In genomic region chr14:23182372-23183014, GRCh38 we compare ENCODE assay signal across 9 cellular contexts. TPM values are rescaled to one million over a fixed set of nuclear protein-coding genes. Genes with fewer than 3 reads are reported as not detected.
A peak's percentile ranks its signal among the peaks of the same experiment; 100 is the strongest.
DNase-seq lines count a peak whose midpoint lies in the region; ATAC-seq, FAIRE-seq and TF ChIP-seq lines count a peak whose summit lies in the region.
"Had no signal": no experiment of that assay in that cellular context is flagged by ENCODE, and none has a peak within 500 bp of the region (broad histone marks: within the 10 kb centered on the region; RNA-seq: fewer than 3 reads in every experiment).

No MANE protein-coding gene starts in this region.

- FAIRE-seq in K562 (lab: Jason Lieb, UNC) (no peak), GM19239 (lab: Jason Lieb, UNC) (no peak)

- TF ChIP-seq EP300 in K562 (IDR thresholded peaks at IDR 0.05; ENCODE audit: low read length): no peak

- H3K36me3 ChIP-seq in OCI-LY7 (ENCODE audit: insufficient read depth, low read length): no peaks in the 10 kb centered on the region
- H3K36me3 ChIP-seq in K562 (ENCODE audit: control insufficient read depth, insufficient read depth, low read length): no peaks in the 10 kb centered on the region
- H3K36me3 ChIP-seq in spleen: no peaks in the 10 kb centered on the region

- H3K9me1 ChIP-seq in K562 (ENCODE audit: control insufficient read depth, insufficient read depth, low read length): no peaks in the 10 kb centered on the region

- no TSS peak for BruUV-seq in OCI-LY7 (replicated peaks; lab: Mats Ljungman, UMichigan)
- no TSS peak for BruUV-seq in K562 (replicated peaks; lab: Mats Ljungman, UMichigan)

- TF ChIP-seq POLR2A in K562 (conservative IDR thresholded peaks at IDR 0.05) (no peak), spleen (IDR thresholded peaks at IDR 0.05) (no peak)

- CTCF ChIA-PET in OCI-LY7 (lab: Charles Lee; ENCODE audit: unreplicated experiment): interaction anchor here (8.2 kb wide), 1 partner anchor 62 kb away, joined by 69 read pairs; no protein-coding TSS in a partner anchor
- CTCF ChIA-PET in K562 (lab: Yijun Ruan, JAX; ENCODE audit: low intra/inter-chr PET ratio): interaction anchor here (7.8 kb wide), 1 partner anchor 60 kb away, joined by 310 read pairs; the partner anchor contains the start of gene CEBPE

- H3K9me3 ChIP-seq in OCI-LY7 (ENCODE audit: low read length) (no peaks in the 10 kb centered on the region), K562 (replicated peaks; ENCODE audit: control insufficient read depth, insufficient read depth, low read depth, low read length) (no peaks in the 10 kb centered on the region), spleen (no peaks in the 10 kb centered on the region)

- peak; percentile 38 for ATAC-seq in K562

- 49% methylated on average over 18 of the region's 19 CpGs for WGBS in K562 (ENCODE audit: insufficient coverage, low coverage, missing lambda C conversion rate)
- 2 to 4% (median 2%) methylated on average over 19 of the region's 19 CpGs for WGBS in spleen, 5 donors

- H3K4me1 ChIP-seq in OCI-LY7 (ENCODE audit: insufficient read depth, low read length, poor library complexity, severe bottlenecking) (peaks cover 24% of the 10 kb centered on the region), K562 (replicated peaks in 1 of 2; ENCODE audit: control insufficient read depth in 2 of 2, insufficient read depth in 2 of 2, low read length in 2 of 2) (peaks cover 18 to 21% of the 10 kb centered on the region in 2 experiments; a peak in 4 of 5 replicates), spleen (peaks cover 4 to 44% (median 19%) of the 10 kb centered on the region in 6 donors)

- peak; percentile 26 for DNase-seq in Daoy (ENCODE audit: low read depth)
- DNase-seq in OCI-LY7 (ENCODE audit: low spot score): peak; percentile 69
- DNase-seq in K562 (ENCODE audit: extremely low read depth in 1 of 4, low spot score in 3 of 4): peak in 1 of 4 experiments; percentile 35
- peak; percentile 63 for DNase-seq in inferior parietal cortex (ENCODE audit: extremely low spot score)
- peak; percentile 83 for DNase-seq in spleen
- no peak for DNase-seq in NCI-H446 treated with DMSO at 0.1 percent for 48 hours (lab: John Stamatoyannopoulos, UW)
- DNase-seq in SW 1271 (lab: John Stamatoyannopoulos, UW): no peak
- DNase-seq in GM19239 (ENCODE audit: insufficient read length, low spot score): no peak

- intact Hi-C loops in OCI-LY7 (cut with micrococcal nuclease; ENCODE audit: unreplicated experiment) (loop anchor here (1.0 kb wide), 1 partner anchor 62 kb away; no protein-coding TSS in a partner anchor), K562 (cut with micrococcal nuclease) (no loop called here), spleen (cut with DNase I; ENCODE audit: low total_unique reads) (no loop called here)

- H3K79me2 ChIP-seq in OCI-LY7 (ENCODE audit: insufficient read depth, low read depth, low read length) (no peaks in the 10 kb centered on the region), K562 (ENCODE audit: control insufficient read depth, insufficient read depth, low read length) (no peaks in the 10 kb centered on the region)

- no peaks in the 10 kb centered on the region for H3K9me2 ChIP-seq in OCI-LY7 (ENCODE audit: insufficient read depth, low read length)

- H4K20me1 ChIP-seq in OCI-LY7 (ENCODE audit: insufficient read depth, low read length) (no peaks in the 10 kb centered on the region), K562 (replicated peaks; ENCODE audit: control insufficient read depth, insufficient read depth, low read length) (no peaks in the 10 kb centered on the region)

- POLR2A ChIA-PET in OCI-LY7 (lab: Charles Lee) (interaction anchor here (0.7 to 9.2 kb wide), 5 partner anchors 7 to 118 kb away, joined by 3 to 68 read pairs (median 6); partner anchors contain the start of genes ACIN1, C14orf119 and CEBPE), K562 (lab: Yijun Ruan, JAX) (interaction anchor here (0.7 to 1.3 kb wide), 3 partner anchors 22 to 93 kb away, joined by 3 to 4 read pairs (median 3); no protein-coding TSS in a partner anchor)

- H3K4me3 ChIP-seq in OCI-LY7 (ENCODE audit: low read depth, low read length, poor library complexity, severe bottlenecking) (peak overlapping the region; percentile 67), K562 (no peak overlapping the region), spleen (peak overlapping the region; percentile 39 to 70 (median 45))

- H2AFZ ChIP-seq in OCI-LY7 (ENCODE audit: low read length) (peak overlapping the region; percentile 82), K562 (ENCODE audit: low read depth, low read length) (peak overlapping the region; percentile 30)

- no peaks in the 10 kb centered on the region for H3K27me3 ChIP-seq in K562 (ENCODE audit: control insufficient read depth in 2 of 2, insufficient read depth in 2 of 2, low read length in 2 of 2)
- peaks cover 0 to 30% (median 0%) of the 10 kb centered on the region in 7 donors for H3K27me3 ChIP-seq in spleen (replicated peaks in 1 of 7)

- H3K4me2 ChIP-seq in OCI-LY7 (ENCODE audit: low read length) (peak overlapping the region; percentile 79), K562 (ENCODE audit: insufficient read depth, low read length) (peak overlapping the region; percentile 30)

- in situ Hi-C loops in K562 (cut with MboI): no loop called here

- no peak for TF ChIP-seq CTCF in OCI-LY7 (conservative IDR thresholded peaks at IDR 0.05; ENCODE audit: low read length)
- TF ChIP-seq CTCF in K562 (IDR thresholded peaks at IDR 0.05 in 2 of 3, conservative IDR thresholded peaks at IDR 0.05 in 1 of 3; ENCODE audit: insufficient read depth in 2 of 3, low read depth in 1 of 3, low read length in 3 of 3): no peak
- TF ChIP-seq CTCF in spleen (IDR thresholded peaks at IDR 0.05 in 8 of 11, conservative IDR thresholded peaks at IDR 0.05 in 3 of 11): no peak

- H3K9ac ChIP-seq in K562 (ENCODE audit: insufficient read depth in 1 of 2, low read depth in 2 of 2, low read length in 2 of 2): no peak overlapping the region

- no peak for TF ChIP-seq RAD21 in K562 (CRISPR knock-in tag; conservative IDR thresholded peaks at IDR 0.05 in 1 of 2, IDR thresholded peaks at IDR 0.05 in 1 of 2)

- H3K27ac ChIP-seq in OCI-LY7 (ENCODE audit: low read depth, low read length, poor library complexity, severe bottlenecking): no peak overlapping the region
- no peak overlapping the region for H3K27ac ChIP-seq in K562 (ENCODE audit: extremely low read depth, low read depth, low read length)
- peak overlapping the region in 4 of 8 donors; percentile 34 to 62 (median 56) for H3K27ac ChIP-seq in spleen

TF ChIP-seq in K562, 482 proteins besides CTCF, POLR2A, EP300 and RAD21 (continues in another document):
- TF ChIP-seq ETV6 (IDR thresholded peaks at IDR 0.05; ENCODE audit: borderline replicate concordance in 1 of 2, low read depth in 2 of 2, low read length in 1 of 2) (no peak), ETV6 (CRISPR knock-in tag; IDR thresholded peaks at IDR 0.05; ENCODE audit: borderline replicate concordance) (no peak), STAT5A (IDR thresholded peaks at IDR 0.05; ENCODE audit: borderline replicate concordance, low read length) (no peak)

RNA-seq across cellular contexts. Expression of gene SLC7A8, which starts 1.0 kb away (rescaled TPM):
- total RNA-seq in Daoy (2014; rRNA removed; shearing (Covaris generic)): 0.91 TPM in 1 of 2 replicates, not detected in the other
- total RNA-seq in OCI-LY7 (2014; rRNA removed; shearing (Covaris generic)): 0.49 and 4.0 TPM in 2 replicates
- total RNA-seq in OCI-LY7 (2022) (6.2 and 11.4 TPM in 2 replicates), K562 (2014; rRNA removed) (5.3 and 6.0 TPM in 2 replicates), K562 (2014; rRNA removed; fragmentation: Illumina TruSeq; extraction: Trizol) (3.5 and 4.0 TPM in 2 replicates), K562 (2015; rRNA removed; fragmentation: Illumina TruSeq; extraction: Trizol) (3.4 and 4.5 TPM in 2 replicates), K562 (2021) (19.6 and 21.6 TPM in 2 replicates), spleen (100 to 1,000 TPM in 1 of 7 donors, 10 to 100 TPM in 6; 23.5 to 106 (median 68.0) TPM)
- total RNA-seq in K562 (2011; cell fraction: chromatin; rRNA removed; ENCODE audit: low replicate concordance): 10.1 and 17.6 TPM in 2 replicates
- total RNA-seq in K562 (2011; cell fraction: nucleolus; rRNA removed): 12.9 and 14.5 TPM in 2 replicates
- 24.6 and 30.7 TPM in 2 replicates for total RNA-seq in K562 (2011; cell fraction: nucleoplasm; rRNA removed)
- polyA plus RNA-seq in K562 (2011; rRNA removed) (19.3 and 42.6 TPM in 2 replicates), K562 (2014; fragmentation: Illumina TruSeq; extraction: Trizol) (30.1 and 33.0 TPM in 2 replicates), K562 (2014; fragmentation: Nextera tagmentation; extraction: Ambion mirVana) (1 to 10 TPM; 2.0 to 2.3 TPM), K562 (2014; rRNA removed) (10.1 and 10.6 TPM in 2 replicates), spleen (1 to 10 TPM; 3.5 to 8.7 (median 6.7) TPM)
- 26.8 and 32.0 TPM in 2 replicates for polyA plus RNA-seq in K562 (2011; cell fraction: cytosol; rRNA removed)
- polyA plus RNA-seq in K562 (2011; cell fraction: nucleus; rRNA removed): 17.7 and 21.6 TPM in 2 replicates
- 16.4 and 25.4 TPM in 2 replicates for polyA plus RNA-seq in K562 (2012)
- polyA minus RNA-seq in K562 (2011; rRNA and poly(A)+ RNA removed): 10.9 and 16.5 TPM in 2 replicates
- polyA minus RNA-seq in K562 (2011; cell fraction: cytosol; rRNA and poly(A)+ RNA removed): 22.9 and 23.3 TPM in 2 replicates
- 4.4 and 9.4 TPM in 2 replicates for polyA minus RNA-seq in K562 (2011; cell fraction: nucleus; rRNA and poly(A)+ RNA removed)

RNA-seq across cellular contexts. Expression of gene RNF212B, which starts 55.2 kb away (rescaled TPM):
- not detected in 2 replicates for total RNA-seq in Daoy (2014; rRNA removed; shearing (Covaris generic))
- total RNA-seq in OCI-LY7 (2014; rRNA removed; shearing (Covaris generic)): not detected in 2 replicates
- total RNA-seq in OCI-LY7 (2022) (not detected in 2 replicates), K562 (2014; rRNA removed) (not detected in 2 replicates), K562 (2014; rRNA removed; fragmentation: Illumina TruSeq; extraction: Trizol) (0.26 TPM in 1 of 2 replicates, not detected in the other), K562 (2015; rRNA removed; fragmentation: Illumina TruSeq; extraction: Trizol) (not detected in 2 replicates), K562 (2021) (0.27 TPM in 1 of 2 replicates, not detected in the other), spleen (not detected)
- not detected in 2 replicates for total RNA-seq in K562 (2011; cell fraction: chromatin; rRNA removed; ENCODE audit: low replicate concordance)
- total RNA-seq in K562 (2011; cell fraction: nucleolus; rRNA removed): not detected in 2 replicates
- 0.37 TPM in 1 of 2 replicates, not detected in the other for total RNA-seq in K562 (2011; cell fraction: nucleoplasm; rRNA removed)
- polyA plus RNA-seq in K562 (2011; rRNA removed) (0.43 and 0.65 TPM in 2 replicates), K562 (2014; fragmentation: Illumina TruSeq; extraction: Trizol) (0.15 and 0.32 TPM in 2 replicates), K562 (2014; fragmentation: Nextera tagmentation; extraction: Ambion mirVana) (under 1 TPM; 0.27 to 0.39 TPM), K562 (2014; rRNA removed) (0.08 and 0.17 TPM in 2 replicates), spleen (not detected)
- polyA plus RNA-seq in K562 (2011; cell fraction: cytosol; rRNA removed): 0.43 and 1.0 TPM in 2 replicates
- 0.43 TPM in 1 of 2 replicates, not detected in the other for polyA plus RNA-seq in K562 (2011; cell fraction: nucleus; rRNA removed)
- 0.35 TPM in 1 of 2 replicates, not detected in the other for polyA plus RNA-seq in K562 (2012)
- polyA minus RNA-seq in K562 (2011; rRNA and poly(A)+ RNA removed): not detected in 2 replicates
- not detected in 2 replicates for polyA minus RNA-seq in K562 (2011; cell fraction: cytosol; rRNA and poly(A)+ RNA removed)
- 0.54 TPM in 1 of 2 replicates, not detected in the other for polyA minus RNA-seq in K562 (2011; cell fraction: nucleus; rRNA and poly(A)+ RNA removed)
- total RNA-seq: myocyte had no signal

Comparison
In these comparisons a context has a peak if more than half of its experiments do, and no peak if none do; other contexts are left out.
1. DNase-seq: peak in Daoy (single experiment), OCI-LY7 (single experiment), inferior parietal cortex (single experiment) and spleen (single experiment); none in NCI-H446 treated with DMSO at 0.1 percent for 48 hours (single experiment), SW 1271 (0 of 2) and GM19239 (single experiment).